ENCODE assay signal across 16 cellular contexts in the genomic region with DNA sequence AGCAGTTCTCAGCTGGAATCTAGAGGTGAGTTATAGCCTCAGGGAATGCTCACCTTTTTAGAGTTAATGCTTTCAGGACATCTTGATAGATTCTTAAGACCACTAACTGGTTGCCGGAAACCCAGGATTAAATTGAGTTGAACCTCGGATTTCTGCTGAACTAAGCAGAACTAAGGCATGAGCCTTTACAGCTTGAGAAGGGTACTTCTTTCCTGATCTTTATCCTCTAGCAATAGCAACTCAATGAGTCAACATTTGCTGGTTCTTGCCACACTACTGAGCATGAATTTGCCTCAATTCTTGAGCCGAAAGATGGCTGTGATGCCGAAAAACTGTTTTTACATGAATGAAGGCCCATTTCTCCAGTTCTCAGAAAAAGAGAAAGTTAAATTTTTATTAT.
DNase-seq lines count a peak whose midpoint lies in the region; ATAC-seq, FAIRE-seq and TF ChIP-seq lines count a peak whose summit lies in the region.
"Had no signal": no experiment of that assay in that cellular context is flagged by ENCODE, and none has a peak within 500 bp of the region (broad histone marks: within the 10 kb centered on the region; RNA-seq: fewer than 3 reads in every experiment).

No MANE protein-coding gene starts in this region.

- intact Hi-C loops in HepG2 (cut with micrococcal nuclease; ENCODE audit: unreplicated experiment), result no loop called here
- intact Hi-C loops in right lobe of liver (cut with DNase I), result no loop called here
- intact Hi-C loops in mammary epithelial cell (cut with micrococcal nuclease), result no loop called here

- no peak overlapping the region for H3K4me2 ChIP-seq in HepG2 (ENCODE audit: low read depth, low read length)
- no peak overlapping the region for H3K4me2 ChIP-seq in trophoblast cell (ENCODE audit: low read length)
- no peak overlapping the region for H3K4me2 ChIP-seq in mammary epithelial cell (ENCODE audit: insufficient read depth, low read depth, low read length)

- H2AK5ac ChIP-seq in trophoblast cell (ENCODE audit: low read length), result no peak overlapping the region

- H2BK5ac ChIP-seq in trophoblast cell (ENCODE audit: low read depth, low read length, poor library complexity), result no peak overlapping the region

- no peak overlapping the region for H3K27ac ChIP-seq in HepG2 (ENCODE audit: extremely low read length, insufficient read depth, low read length)
- no peak overlapping the region for H3K27ac ChIP-seq in right lobe of liver
- peak overlapping the region; percentile 45 for H3K27ac ChIP-seq in trophoblast cell (ENCODE audit: low read depth, low read length)
- no peak overlapping the region for H3K27ac ChIP-seq in mammary epithelial cell (ENCODE audit: insufficient read depth, low read depth, low read length)
- H3K27ac ChIP-seq: 22Rv1; BLaER1 treated with 17β-estradiol and CSF1 and Interleukin-3, amounts not matched to agents 10 nM and 100 nM; GM23248 had no signal

- ATAC-seq in HepG2, result no peak
- no peak for ATAC-seq in right lobe of liver
- ATAC-seq in GM19397 (IDR thresholded peaks at IDR 0.05; ENCODE audit: unreplicated experiment), result no peak

- no peak for TF ChIP-seq EP300 in HepG2 (IDR thresholded peaks at IDR 0.05; ENCODE audit: low read depth in 2 of 2, low read length in 2 of 2)
- no peak for TF ChIP-seq EP300 in HepG2 (CRISPR knock-in tag; IDR thresholded peaks at IDR 0.05; ENCODE audit: borderline replicate concordance)

- H3K14ac ChIP-seq in trophoblast cell (ENCODE audit: low read length), result no peak overlapping the region

- DNase-seq in HepG2 (ENCODE audit: low spot score), result no peak
- DNase-seq in right lobe of liver, result no peak
- no peak for DNase-seq in bronchial epithelial cell (ENCODE audit: low read depth)
- DNase-seq in trophoblast cell, result peak; percentile 32 to 73
- DNase-seq in NCI-H1436 treated with DMSO at 0.1 percent for 48 hours (lab: John Stamatoyannopoulos, UW), result no peak
- no peak for DNase-seq in mammary epithelial cell
- DNase-seq: CD4-positive, CD25-positive, alpha-beta regulatory T cell; DMS53; GF-D8; GM23248; H7; KBM-7 had no signal

- H3K4me3 ChIP-seq in HepG2 (replicated peaks in 1 of 3; ENCODE audit: insufficient read depth in 1 of 3, low read depth in 2 of 3, low read length in 3 of 3), result no peak overlapping the region
- no peak overlapping the region for H3K4me3 ChIP-seq in right lobe of liver
- H3K4me3 ChIP-seq in bronchial epithelial cell (ENCODE audit: low read depth, low read length), result no peak overlapping the region
- no peak overlapping the region for H3K4me3 ChIP-seq in trophoblast cell (ENCODE audit: low read depth, low read length)
- H3K4me3 ChIP-seq in mammary epithelial cell (replicated peaks in 1 of 3; ENCODE audit: insufficient read depth in 1 of 3, low read depth in 2 of 3, low read length in 3 of 3), result no peak overlapping the region
- H3K4me3 ChIP-seq: BLaER1 treated with 17β-estradiol and CSF1 and Interleukin-3, amounts not matched to agents 10 nM and 100 nM; GM23248 had no signal

- H4K91ac ChIP-seq in trophoblast cell (ENCODE audit: low read depth, low read length), result no peak overlapping the region

- no peak overlapping the region for H2BK12ac ChIP-seq in trophoblast cell (ENCODE audit: low read length)

- CTCF ChIA-PET in HepG2 (lab: Yijun Ruan, JAX; ENCODE audit: low intra/inter-chr PET ratio, low total read pairs), result no interaction called here
- CTCF ChIA-PET in mammary epithelial cell (lab: Charles Lee; ENCODE audit: low non-redundant PET), result interaction anchor here (0.6 kb wide), 1 partner anchor 11 kb away, joined by 4 read pairs; no protein-coding TSS in a partner anchor

- in situ Hi-C loops in HepG2 (cut with HindIII; ENCODE audit: extremely low pct_ligation_motif_present, low pct_unique_long_range_greater_than_20kb), result no loop called here
- in situ Hi-C loops in mammary epithelial cell (cut with MboI; ENCODE audit: low sequenced_read_pairs in 2 of 2), result no loop called here

- TF ChIP-seq RAD21 in HepG2 (CRISPR knock-in tag; IDR thresholded peaks at IDR 0.05), result no peak

- peaks cover 3 to 32% of the 10 kb centered on the region in 2 experiments; a peak in 3 of 5 replicates for H3K36me3 ChIP-seq in HepG2 (replicated peaks in 1 of 2; ENCODE audit: control insufficient read depth in 1 of 2, insufficient read depth in 2 of 2, low read length in 2 of 2)
- H3K36me3 ChIP-seq in right lobe of liver, result no peaks in the 10 kb centered on the region
- H3K36me3 ChIP-seq in bronchial epithelial cell (ENCODE audit: control insufficient read depth, insufficient read depth, low read length), result peaks cover 4% of the 10 kb centered on the region
- peaks cover 2 to 4% of the 10 kb centered on the region in 2 experiments for H3K36me3 ChIP-seq in trophoblast cell (ENCODE audit: control insufficient read depth in 1 of 2, insufficient read depth in 2 of 2, low read length in 2 of 2)
- H3K36me3 ChIP-seq in mammary epithelial cell (ENCODE audit: insufficient read depth, low read length), result peaks cover 7% of the 10 kb centered on the region

- H2AFZ ChIP-seq in HepG2 (ENCODE audit: low read length) (no peak overlapping the region), trophoblast cell (ENCODE audit: insufficient read depth, low read length, poor library complexity) (no peak overlapping the region), mammary epithelial cell (ENCODE audit: low read depth, low read length) (no peak overlapping the region)
- H2AFZ ChIP-seq: GM23248 had no signal

- H4K20me1 ChIP-seq in HepG2 (ENCODE audit: insufficient read depth, low read length), result no peaks in the 10 kb centered on the region
- H4K20me1 ChIP-seq in mammary epithelial cell (ENCODE audit: insufficient read depth, low read length), result no peaks in the 10 kb centered on the region
- H4K20me1 ChIP-seq: BLaER1 treated with 17β-estradiol and CSF1 and Interleukin-3, amounts not matched to agents 10 nM and 100 nM had no signal

- BruUV-seq in HepG2 (replicated peaks; lab: Mats Ljungman, UMichigan), result no TSS peak
- no TSS peak for BruUV-seq in mammary epithelial cell (replicated peaks; lab: Mats Ljungman, UMichigan)

- H3K79me1 ChIP-seq in trophoblast cell (ENCODE audit: low read length), result peaks cover 1% of the 10 kb centered on the region

- H3K9me3 ChIP-seq in HepG2 (ENCODE audit: low read length), result no peaks in the 10 kb centered on the region
- no peaks in the 10 kb centered on the region for H3K9me3 ChIP-seq in right lobe of liver
- no peaks in the 10 kb centered on the region for H3K9me3 ChIP-seq in trophoblast cell (ENCODE audit: insufficient read depth, low read depth, low read length)
- no peaks in the 10 kb centered on the region for H3K9me3 ChIP-seq in mammary epithelial cell (replicated peaks; ENCODE audit: insufficient read depth, low read length)

- no peak overlapping the region for H3K4ac ChIP-seq in trophoblast cell (ENCODE audit: low read depth, low read length)

- H3K79me2 ChIP-seq in HepG2 (ENCODE audit: insufficient read depth, low read length) (no peaks in the 10 kb centered on the region), trophoblast cell (ENCODE audit: control insufficient read depth, insufficient read depth, low read length, poor library complexity) (no peaks in the 10 kb centered on the region), mammary epithelial cell (ENCODE audit: insufficient read depth, low read length) (no peaks in the 10 kb centered on the region)

- POLR2A ChIA-PET in HepG2 (lab: Yijun Ruan, JAX), result no interaction called here

- FAIRE-seq in HepG2 (lab: Jason Lieb, UNC) (no peak), bronchial epithelial cell (lab: Jason Lieb, UNC) (peak; percentile 13)
- FAIRE-seq: HTR-8/SVneo had no signal

- no peak overlapping the region for H4K8ac ChIP-seq in trophoblast cell (ENCODE audit: low read depth, low read length)

- no peak overlapping the region for H3K18ac ChIP-seq in trophoblast cell (ENCODE audit: low read length)

- H3K9ac ChIP-seq in HepG2 (ENCODE audit: insufficient read depth, low read depth, low read length) (no peak overlapping the region), trophoblast cell (ENCODE audit: low read length) (no peak overlapping the region), mammary epithelial cell (ENCODE audit: insufficient read depth, low read length) (no peak overlapping the region)
- H3K9ac ChIP-seq: BLaER1 treated with 17β-estradiol and CSF1 and Interleukin-3, amounts not matched to agents 10 nM and 100 nM; GM23248 had no signal

- H3K27me3 ChIP-seq in HepG2 (ENCODE audit: control insufficient read depth in 1 of 2, insufficient read depth in 2 of 2, low read length in 2 of 2) (no peaks in the 10 kb centered on the region), right lobe of liver (no peaks in the 10 kb centered on the region), bronchial epithelial cell (ENCODE audit: control insufficient read depth, insufficient read depth, low read length) (no peaks in the 10 kb centered on the region), trophoblast cell (ENCODE audit: insufficient read depth, low read length) (no peaks in the 10 kb centered on the region), mammary epithelial cell (ENCODE audit: insufficient read depth, low read length) (no peaks in the 10 kb centered on the region)
- H3K27me3 ChIP-seq: BLaER1 treated with 17β-estradiol and CSF1 and Interleukin-3, amounts not matched to agents 10 nM and 100 nM had no signal

- WGBS in HepG2 (ENCODE audit: low lambda C conversion rate), result 97% methylated on average over 4 of the region's 4 CpGs
- WGBS in right lobe of liver (ENCODE audit: insufficient coverage, low coverage, low lambda C conversion rate, missing lambda C conversion rate), result 86% methylated on average over 4 of the region's 4 CpGs
- WGBS in trophoblast cell (ENCODE audit: extremely low coverage, insufficient coverage, insufficient read length), result no CpG with 5 or more reads among the region's 4 CpGs
- 100% methylated on average over 4 of the region's 4 CpGs for WGBS in mammary epithelial cell (ENCODE audit: low coverage, missing lambda C conversion rate)

- no peak overlapping the region for H2BK120ac ChIP-seq in trophoblast cell (ENCODE audit: insufficient read depth, low read length, poor library complexity)

- TF ChIP-seq POLR2A in HepG2 (IDR thresholded peaks at IDR 0.05; ENCODE audit: insufficient read depth in 1 of 2, low read depth in 2 of 2, low read length in 2 of 2) (no peak), right lobe of liver (IDR thresholded peaks at IDR 0.05) (no peak)

- H3K23ac ChIP-seq in trophoblast cell (ENCODE audit: low read length), result no peak overlapping the region

- dilution Hi-C loops in mammary epithelial cell (cut with HindIII; ENCODE audit: low sequenced_read_pairs), result no loop called here

- H3K4me1 ChIP-seq in HepG2 (ENCODE audit: insufficient read depth, low read length) (no peaks in the 10 kb centered on the region), right lobe of liver (no peaks in the 10 kb centered on the region), trophoblast cell (ENCODE audit: control insufficient read depth in 1 of 2, insufficient read depth in 2 of 2, low read length in 2 of 2) (peaks cover 2 to 7% of the 10 kb centered on the region in 2 experiments), mammary epithelial cell (ENCODE audit: insufficient read depth, low read length) (no peaks in the 10 kb centered on the region)

- TF ChIP-seq CTCF in HepG2 (CRISPR knock-in tag; IDR thresholded peaks at IDR 0.05) (no peak), right lobe of liver (IDR thresholded peaks at IDR 0.05) (no peak), bronchial epithelial cell (IDR thresholded peaks at IDR 0.05; ENCODE audit: insufficient read depth, low read length, severe bottlenecking) (no peak), mammary epithelial cell (conservative IDR thresholded peaks at IDR 0.05 in 1 of 2, IDR thresholded peaks at IDR 0.05 in 1 of 2; ENCODE audit: extremely low read depth in 1 of 2, insufficient read depth in 1 of 2, low read depth in 1 of 2, low read length in 2 of 2) (no peak)

- no peak overlapping the region for H4K12ac ChIP-seq in trophoblast cell (ENCODE audit: low read depth, low read length)

Comparison
In these comparisons a context has a peak if more than half of its experiments do, and no peak if none do; other contexts are left out.
1. DNase-seq: peak in trophoblast cell (2 of 2); none in HepG2 (single experiment), right lobe of liver (0 of 3), bronchial epithelial cell (single experiment), NCI-H1436 treated with DMSO at 0.1 percent for 48 hours (single experiment) and mammary epithelial cell (single experiment).